25 cellular contexts compared by ENCODE assay signal in genomic region chr18:13542520-13542847, GRCh38.
DNase-seq lines count a peak whose midpoint lies in the region; ATAC-seq and TF ChIP-seq lines count a peak whose summit lies in the region.
"Had no signal": no experiment of that assay in that cellular context is flagged by ENCODE, and none has a peak within 500 bp of the region (broad histone marks: within the 10 kb centered on the region; RNA-seq: fewer than 3 reads in every experiment).

No MANE protein-coding gene starts in this region.

- intact Hi-C loops in activated naive CD4-positive, alpha-beta T cell treated with anti-CD3 and anti-CD28 coated beads for 36 hours (cut with micrococcal nuclease): no loop called here
- intact Hi-C loops in colonic mucosa (cut with DNase I): no loop called here

- H3K27ac ChIP-seq in colonic mucosa (no peak overlapping the region), muscle layer of colon (ENCODE audit: low read depth, low read length) (peak overlapping the region; percentile 64), stomach smooth muscle (ENCODE audit: low read length) (peak overlapping the region; percentile 89)
- H3K27ac ChIP-seq: ascending aorta, dorsolateral prefrontal cortex, tibial nerve had no signal

- DNase-seq in activated naive CD4-positive, alpha-beta T cell treated with anti-CD3 and anti-CD28 coated beads for 36 hours: no peak
- DNase-seq in colonic mucosa (no peak), NAMALWA (ENCODE audit: low spot score) (no peak)
- DNase-seq in activated naive CD4-positive, alpha-beta T cell treated with anti-CD3 and anti-CD28 coated beads, Interleukin-2, amount 10 ng/mL, durations not matched to agents 7 days and 5 days: no peak
- DNase-seq: activated CD4-positive, alpha-beta T cell treated with anti-CD3 and anti-CD28 coated beads, Interleukin-2, amount 50 U/mL, for 48 hours; activated gamma-delta T cell; activated T-cell treated with anti-CD3 and anti-CD28 coated beads for 4 hours; central memory CD4-positive, alpha-beta T cell; COR-L47; NCI-H1048; NCI-H187; NCI-H2171 treated with DMSO at 0.1 percent for 48 hours; NK-92 treated with Interleukin-12 subunit alpha and Interleukin-12 subunit beta, amount 100 ng/mL, for 24 hours; stimulated activated naive CD8-positive, alpha-beta T cell treated with anti-CD3 and anti-CD28 coated beads, Interleukin-15, amount 100 ng/mL, for 72 hours had no signal

- peaks cover 38% of the 10 kb centered on the region for H3K4me1 Mint-ChIP-seq in activated naive CD4-positive, alpha-beta T cell treated with anti-CD3 and anti-CD28 coated beads, Interleukin-2, amount 50 U/mL, for 24 hours
- peaks cover 32% of the 10 kb centered on the region for H3K4me1 Mint-ChIP-seq in activated naive CD4-positive, alpha-beta T cell treated with anti-CD3 and anti-CD28 coated beads for 36 hours (ENCODE audit: low read depth)
- H3K4me1 Mint-ChIP-seq in activated naive CD4-positive, alpha-beta T cell treated with anti-CD3 and anti-CD28 coated beads, Interleukin-2, amount 10 ng/mL, durations not matched to agents 7 days and 5 days: peaks cover 34% of the 10 kb centered on the region

- H3K4me3 ChIP-seq in colonic mucosa: no peak overlapping the region
- H3K4me3 ChIP-seq in muscle layer of colon (ENCODE audit: low read depth in 1 of 2, low read length in 2 of 2): no peak overlapping the region
- H3K4me3 ChIP-seq in stomach smooth muscle (ENCODE audit: low read length in 2 of 2): peak overlapping the region in 1 of 2 donors; percentile 40
- H3K4me3 ChIP-seq: ascending aorta, dorsolateral prefrontal cortex, GM12878, HAP-1, tibial nerve had no signal

- CTCF ChIA-PET in activated naive CD4-positive, alpha-beta T cell treated with anti-CD3 and anti-CD28 coated beads for 36 hours (lab: Charles Lee): interaction anchor here (1.3 kb wide), 1 partner anchor 14 kb away, joined by 3 read pairs; no protein-coding TSS in a partner anchor
- CTCF ChIA-PET in activated naive CD4-positive, alpha-beta T cell treated with anti-CD3 and anti-CD28 coated beads, Interleukin-2, amount 10 ng/mL, durations not matched to agents 7 days and 5 days (lab: Charles Lee): no interaction called here

- no peak for TF ChIP-seq CTCF in colonic mucosa (IDR thresholded peaks at IDR 0.05)

- H3K4me1 ChIP-seq in colonic mucosa: peaks cover 22% of the 10 kb centered on the region
- H3K4me1 ChIP-seq in muscle layer of colon (ENCODE audit: insufficient read depth, low read length): peaks cover 70% of the 10 kb centered on the region
- peaks cover 65% of the 10 kb centered on the region for H3K4me1 ChIP-seq in stomach smooth muscle (ENCODE audit: control insufficient read depth, insufficient read depth, low read length)
- H3K4me1 ChIP-seq: HAP-1 had no signal

- no peaks in the 10 kb centered on the region for H3K27me3 Mint-ChIP-seq in activated naive CD4-positive, alpha-beta T cell treated with anti-CD3 and anti-CD28 coated beads, Interleukin-2, amount 50 U/mL, for 24 hours
- no peaks in the 10 kb centered on the region for H3K27me3 Mint-ChIP-seq in activated naive CD4-positive, alpha-beta T cell treated with anti-CD3 and anti-CD28 coated beads for 36 hours (ENCODE audit: low read depth)
- H3K27me3 Mint-ChIP-seq in activated naive CD4-positive, alpha-beta T cell treated with anti-CD3 and anti-CD28 coated beads, Interleukin-2, amount 10 ng/mL, durations not matched to agents 7 days and 5 days: no peaks in the 10 kb centered on the region
- H3K27me3 Mint-ChIP-seq: B cell; stimulated activated naive CD8-positive, alpha-beta T cell treated with anti-CD3 and anti-CD28 coated beads, Interleukin-15, amount 100 ng/mL, for 72 hours had no signal

- no peaks in the 10 kb centered on the region for H3K9me3 Mint-ChIP-seq in activated naive CD4-positive, alpha-beta T cell treated with anti-CD3 and anti-CD28 coated beads, Interleukin-2, amount 50 U/mL, for 24 hours
- peaks cover under 1% of the 10 kb centered on the region for H3K9me3 Mint-ChIP-seq in activated naive CD4-positive, alpha-beta T cell treated with anti-CD3 and anti-CD28 coated beads for 36 hours
- peaks cover 9% of the 10 kb centered on the region for H3K9me3 Mint-ChIP-seq in activated naive CD4-positive, alpha-beta T cell treated with anti-CD3 and anti-CD28 coated beads, Interleukin-2, amount 10 ng/mL, durations not matched to agents 7 days and 5 days
- H3K9me3 Mint-ChIP-seq: WTC11 had no signal

- H3K27me3 ChIP-seq in colonic mucosa: no peaks in the 10 kb centered on the region
- H3K27me3 ChIP-seq in muscle layer of colon (ENCODE audit: control insufficient read depth in 1 of 2, insufficient read depth in 2 of 2, low read length in 2 of 2): no peaks in the 10 kb centered on the region
- no peaks in the 10 kb centered on the region for H3K27me3 ChIP-seq in stomach smooth muscle (ENCODE audit: control insufficient read depth in 1 of 2, insufficient read depth in 2 of 2, low read length in 2 of 2)
- H3K27me3 ChIP-seq: ascending aorta, dorsolateral prefrontal cortex, tibial nerve had no signal

- H3K27ac Mint-ChIP-seq in activated naive CD4-positive, alpha-beta T cell treated with anti-CD3 and anti-CD28 coated beads, Interleukin-2, amount 50 U/mL, for 24 hours: peak overlapping the region; percentile 13
- H3K27ac Mint-ChIP-seq in activated naive CD4-positive, alpha-beta T cell treated with anti-CD3 and anti-CD28 coated beads for 36 hours: no peak overlapping the region
- H3K27ac Mint-ChIP-seq in activated naive CD4-positive, alpha-beta T cell treated with anti-CD3 and anti-CD28 coated beads, Interleukin-2, amount 10 ng/mL, durations not matched to agents 7 days and 5 days: no peak overlapping the region
- H3K27ac Mint-ChIP-seq: B cell; stimulated activated naive CD8-positive, alpha-beta T cell treated with anti-CD3 and anti-CD28 coated beads, Interleukin-15, amount 100 ng/mL, for 72 hours had no signal

- no peaks in the 10 kb centered on the region for H3K36me3 ChIP-seq in colonic mucosa
- H3K36me3 ChIP-seq in muscle layer of colon (ENCODE audit: insufficient read depth, low read length): no peaks in the 10 kb centered on the region
- no peaks in the 10 kb centered on the region for H3K36me3 ChIP-seq in stomach smooth muscle (ENCODE audit: control insufficient read depth in 2 of 2, insufficient read depth in 2 of 2, low read length in 2 of 2)
- H3K36me3 ChIP-seq: ascending aorta, HAP-1, tibial nerve had no signal

- no peak overlapping the region for H3K4me3 Mint-ChIP-seq in activated naive CD4-positive, alpha-beta T cell treated with anti-CD3 and anti-CD28 coated beads, Interleukin-2, amount 50 U/mL, for 24 hours
- no peak overlapping the region for H3K4me3 Mint-ChIP-seq in activated naive CD4-positive, alpha-beta T cell treated with anti-CD3 and anti-CD28 coated beads for 36 hours
- no peak overlapping the region for H3K4me3 Mint-ChIP-seq in activated naive CD4-positive, alpha-beta T cell treated with anti-CD3 and anti-CD28 coated beads, Interleukin-2, amount 10 ng/mL, durations not matched to agents 7 days and 5 days
- H3K4me3 Mint-ChIP-seq: B cell; stimulated activated naive CD8-positive, alpha-beta T cell treated with anti-CD3 and anti-CD28 coated beads, Interleukin-15, amount 100 ng/mL, for 72 hours; WTC11 had no signal

- no peak for ATAC-seq in HG02623 (IDR thresholded peaks at IDR 0.05; ENCODE audit: unreplicated experiment)
- ATAC-seq: GM12878; stimulated activated naive CD8-positive, alpha-beta T cell treated with anti-CD3 and anti-CD28 coated beads, Interleukin-15, amount 100 ng/mL, for 72 hours; WTC11 had no signal

- H3K9ac ChIP-seq in colonic mucosa (ENCODE audit: low read depth in 2 of 2, low read length in 2 of 2): peak overlapping the region; percentile 28 to 31
- no peak overlapping the region for H3K9ac ChIP-seq in muscle layer of colon (ENCODE audit: low read length)
- H3K9ac ChIP-seq in stomach smooth muscle (ENCODE audit: low read length in 2 of 2): peak overlapping the region in 1 of 2 donors; percentile 36

- H3K36me3 Mint-ChIP-seq in activated naive CD4-positive, alpha-beta T cell treated with anti-CD3 and anti-CD28 coated beads, Interleukin-2, amount 50 U/mL, for 24 hours: peaks cover 15% of the 10 kb centered on the region
- H3K36me3 Mint-ChIP-seq in activated naive CD4-positive, alpha-beta T cell treated with anti-CD3 and anti-CD28 coated beads for 36 hours (ENCODE audit: low read depth): peaks cover 2% of the 10 kb centered on the region
- H3K36me3 Mint-ChIP-seq in activated naive CD4-positive, alpha-beta T cell treated with anti-CD3 and anti-CD28 coated beads, Interleukin-2, amount 10 ng/mL, durations not matched to agents 7 days and 5 days: peaks cover 26% of the 10 kb centered on the region
- H3K36me3 Mint-ChIP-seq: WTC11 had no signal

- H3K9me3 ChIP-seq in colonic mucosa: no peaks in the 10 kb centered on the region
- no peaks in the 10 kb centered on the region for H3K9me3 ChIP-seq in muscle layer of colon (ENCODE audit: low read length)
- H3K9me3 ChIP-seq in stomach smooth muscle (ENCODE audit: control insufficient read depth in 2 of 2, low read length in 2 of 2): no peaks in the 10 kb centered on the region
- H3K9me3 ChIP-seq: ascending aorta, HAP-1, tibial nerve had no signal
